ENCODE assay signal across 16 cellular contexts in genomic region chr6:68040780-68041179, GRCh38.
DNase-seq lines count a peak whose midpoint lies in the region; ATAC-seq and TF ChIP-seq lines count a peak whose summit lies in the region.
"Had no signal": no experiment of that assay in that cellular context is flagged by ENCODE, and none has a peak within 500 bp of the region (broad histone marks: within the 10 kb centered on the region; RNA-seq: fewer than 3 reads in every experiment).

No MANE protein-coding gene starts in this region.

- no peak for DNase-seq in T-helper 2 cell treated with Interferon-gamma antibody and Interleukin-4, amounts not matched to agents 5 μg/mL and 100 μg/mL, for 36 hours (ENCODE audit: low spot score)
- DNase-seq in T-helper 2 cell (no peak), OCI-LY7 (ENCODE audit: low spot score) (no peak), epithelial cell of proximal tubule (ENCODE audit: low read depth) (no peak), progenitor cell of endocrine pancreas (ENCODE audit: low spot score, unreplicated experiment) (no peak), COLO668 (lab: John Stamatoyannopoulos, UW; ENCODE audit: unreplicated experiment) (no peak), MM.1S (no peak), natural killer cell (no peak)
- DNase-seq: 8988T; activated CD4-positive, alpha-beta memory T cell treated with anti-CD3 and anti-CD28 coated beads, Interleukin-2, amount 10 ng/mL, durations not matched to agents 7 days and 5 days; effector memory CD4-positive, alpha-beta T cell; GM23248; NCI-H1694 treated with DMSO at 0.1 percent for 48 hours; SHP77 had no signal

- no peak for ATAC-seq in natural killer cell

- BruUV-seq in OCI-LY7 (replicated peaks; lab: Mats Ljungman, UMichigan): no TSS peak

- POLR2A ChIA-PET in OCI-LY7 (lab: Charles Lee): no interaction called here

- no peak overlapping the region for H2AFZ ChIP-seq in OCI-LY7 (ENCODE audit: low read length)
- no peak overlapping the region for H2AFZ ChIP-seq in MM.1S (ENCODE audit: low read length)
- H2AFZ ChIP-seq: GM23248 had no signal

- TF ChIP-seq CTCF in OCI-LY7 (conservative IDR thresholded peaks at IDR 0.05; ENCODE audit: low read length) (no peak), epithelial cell of proximal tubule (conservative IDR thresholded peaks at IDR 0.05; ENCODE audit: low read depth, low read length) (no peak), progenitor cell of endocrine pancreas (IDR thresholded peaks at IDR 0.05; ENCODE audit: unreplicated experiment) (no peak), MM.1S (IDR thresholded peaks at IDR 0.05; ENCODE audit: low read length) (no peak), natural killer cell (IDR thresholded peaks at IDR 0.05) (no peak)

- H3K79me2 ChIP-seq in OCI-LY7 (ENCODE audit: insufficient read depth, low read depth, low read length) (no peaks in the 10 kb centered on the region), MM.1S (ENCODE audit: low read length) (no peaks in the 10 kb centered on the region)

- H3K4me3 ChIP-seq in OCI-LY7 (ENCODE audit: low read depth, low read length, poor library complexity, severe bottlenecking) (no peak overlapping the region), epithelial cell of proximal tubule (ENCODE audit: low read depth, low read length) (peak overlapping the region; percentile 55), MM.1S (ENCODE audit: low read length) (no peak overlapping the region)
- H3K4me3 ChIP-seq: GM23248 had no signal

- H3K9me3 Mint-ChIP-seq in T-helper 2 cell treated with Interferon-gamma antibody and Interleukin-4, amounts not matched to agents 5 μg/mL and 100 μg/mL, for 36 hours: peaks cover 24% of the 10 kb centered on the region
- no peaks in the 10 kb centered on the region for H3K9me3 Mint-ChIP-seq in progenitor cell of endocrine pancreas (ENCODE audit: low read depth)
- peaks cover 12 to 26% of the 10 kb centered on the region in 2 donors for H3K9me3 Mint-ChIP-seq in natural killer cell

- no peaks in the 10 kb centered on the region for H3K4me1 Mint-ChIP-seq in T-helper 2 cell treated with Interferon-gamma antibody and Interleukin-4, amounts not matched to agents 5 μg/mL and 100 μg/mL, for 36 hours (ENCODE audit: low read depth)
- H3K4me1 Mint-ChIP-seq in progenitor cell of endocrine pancreas (ENCODE audit: low read depth): peaks cover 6% of the 10 kb centered on the region
- no peaks in the 10 kb centered on the region for H3K4me1 Mint-ChIP-seq in natural killer cell
- H3K4me1 Mint-ChIP-seq: activated CD4-positive, alpha-beta memory T cell treated with anti-CD3 and anti-CD28 coated beads, Interleukin-2, amount 10 ng/mL, durations not matched to agents 7 days and 5 days had no signal

- no peak overlapping the region for H3K27ac Mint-ChIP-seq in T-helper 2 cell treated with Interferon-gamma antibody and Interleukin-4, amounts not matched to agents 5 μg/mL and 100 μg/mL, for 36 hours
- H3K27ac Mint-ChIP-seq in progenitor cell of endocrine pancreas (no peak overlapping the region), natural killer cell (no peak overlapping the region)
- H3K27ac Mint-ChIP-seq: activated CD4-positive, alpha-beta memory T cell treated with anti-CD3 and anti-CD28 coated beads, Interleukin-2, amount 10 ng/mL, durations not matched to agents 7 days and 5 days; brain had no signal

- no peak overlapping the region for H3K9ac ChIP-seq in MM.1S (ENCODE audit: low read length)
- H3K9ac ChIP-seq: GM23248, KMS-11 had no signal

- H3K4me1 ChIP-seq in OCI-LY7 (ENCODE audit: insufficient read depth, low read length, poor library complexity, severe bottlenecking) (no peaks in the 10 kb centered on the region), MM.1S (ENCODE audit: low read length) (no peaks in the 10 kb centered on the region)

- H3K4me2 ChIP-seq in OCI-LY7 (ENCODE audit: low read length) (peak overlapping the region; percentile 23; the same call in 1 of the 2 replicates), MM.1S (ENCODE audit: low read depth, low read length) (no peak overlapping the region)
- H3K4me2 ChIP-seq: KMS-11 had no signal

- H3F3A ChIP-seq in MM.1S (ENCODE audit: insufficient read depth, low read length): no peaks in the 10 kb centered on the region

- H3K27me3 ChIP-seq in MM.1S (replicated peaks; ENCODE audit: insufficient read depth, low read length): no peaks in the 10 kb centered on the region

- H3K27me3 Mint-ChIP-seq in T-helper 2 cell treated with Interferon-gamma antibody and Interleukin-4, amounts not matched to agents 5 μg/mL and 100 μg/mL, for 36 hours (ENCODE audit: low read depth): no peaks in the 10 kb centered on the region
- H3K27me3 Mint-ChIP-seq in progenitor cell of endocrine pancreas: no peaks in the 10 kb centered on the region
- no peaks in the 10 kb centered on the region for H3K27me3 Mint-ChIP-seq in natural killer cell (ENCODE audit: low read depth in 2 of 2)
- H3K27me3 Mint-ChIP-seq: activated CD4-positive, alpha-beta memory T cell treated with anti-CD3 and anti-CD28 coated beads, Interleukin-2, amount 10 ng/mL, durations not matched to agents 7 days and 5 days; brain had no signal

- H3K9me3 ChIP-seq in OCI-LY7 (ENCODE audit: low read length) (no peaks in the 10 kb centered on the region), MM.1S (replicated peaks; ENCODE audit: insufficient read depth, low read length) (no peaks in the 10 kb centered on the region)

- H3K9me2 ChIP-seq in OCI-LY7 (ENCODE audit: insufficient read depth, low read length) (no peaks in the 10 kb centered on the region), MM.1S (replicated peaks; ENCODE audit: insufficient read depth, low read length) (no peaks in the 10 kb centered on the region)

- H3K36me3 Mint-ChIP-seq in T-helper 2 cell treated with Interferon-gamma antibody and Interleukin-4, amounts not matched to agents 5 μg/mL and 100 μg/mL, for 36 hours (ENCODE audit: low read depth): no peaks in the 10 kb centered on the region
- H3K36me3 Mint-ChIP-seq in progenitor cell of endocrine pancreas (ENCODE audit: insufficient read depth) (no peaks in the 10 kb centered on the region), natural killer cell (peaks cover 16% of the 10 kb centered on the region)
- H3K36me3 Mint-ChIP-seq: brain had no signal

- peak overlapping the region; percentile 27 for H3K4me3 Mint-ChIP-seq in T-helper 2 cell treated with Interferon-gamma antibody and Interleukin-4, amounts not matched to agents 5 μg/mL and 100 μg/mL, for 36 hours
- H3K4me3 Mint-ChIP-seq in progenitor cell of endocrine pancreas (ENCODE audit: low read depth): peak overlapping the region; percentile 39
- no peak overlapping the region for H3K4me3 Mint-ChIP-seq in natural killer cell
- H3K4me3 Mint-ChIP-seq: activated CD4-positive, alpha-beta memory T cell treated with anti-CD3 and anti-CD28 coated beads, Interleukin-2, amount 10 ng/mL, durations not matched to agents 7 days and 5 days had no signal

- H3K36me3 ChIP-seq in OCI-LY7 (ENCODE audit: insufficient read depth, low read length) (no peaks in the 10 kb centered on the region), MM.1S (replicated peaks; ENCODE audit: insufficient read depth, low read length) (no peaks in the 10 kb centered on the region)

- H3K27ac ChIP-seq in OCI-LY7 (ENCODE audit: low read depth, low read length, poor library complexity, severe bottlenecking) (no peak overlapping the region), MM.1S (ENCODE audit: low read length) (no peak overlapping the region)
- H3K27ac ChIP-seq: GM23248, KMS-11 had no signal

- CTCF ChIA-PET in OCI-LY7 (lab: Charles Lee; ENCODE audit: unreplicated experiment): no interaction called here

- intact Hi-C loops in OCI-LY7 (cut with micrococcal nuclease; ENCODE audit: unreplicated experiment) (no loop called here), natural killer cell (cut with micrococcal nuclease) (no loop called here)

- H4K20me1 ChIP-seq in OCI-LY7 (ENCODE audit: insufficient read depth, low read length) (no peaks in the 10 kb centered on the region), MM.1S (ENCODE audit: insufficient read depth, low read length) (no peaks in the 10 kb centered on the region)
